21 cellular contexts compared by ENCODE assay signal in the genomic region with DNA sequence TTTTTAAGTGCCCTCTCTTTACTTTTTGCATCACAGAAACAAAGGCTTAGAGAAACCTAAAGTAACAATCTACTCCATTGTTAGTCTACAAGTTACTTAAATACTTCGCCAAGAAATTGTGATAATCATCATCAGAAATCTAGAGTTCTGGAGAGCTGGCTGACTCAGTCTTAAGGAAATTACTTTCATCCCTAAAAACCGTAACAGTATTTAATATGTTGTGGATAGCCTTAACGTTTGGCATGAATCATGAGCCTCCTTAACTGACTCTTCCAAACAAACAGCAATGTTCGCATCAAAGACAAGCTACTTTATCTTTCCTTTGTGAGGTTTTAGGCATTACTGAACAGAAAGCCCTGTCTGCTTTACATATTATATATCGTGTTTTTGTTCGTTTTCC.
A peak's percentile ranks its signal among the peaks of the same experiment; 100 is the strongest.
DNase-seq lines count a peak whose midpoint lies in the region; ATAC-seq and TF ChIP-seq lines count a peak whose summit lies in the region.
"Had no signal": no experiment of that assay in that cellular context is flagged by ENCODE, and none has a peak within 500 bp of the region (broad histone marks: within the 10 kb centered on the region; RNA-seq: fewer than 3 reads in every experiment).

No MANE protein-coding gene starts in this region.

- H3K4me3 ChIP-seq in choroid plexus epithelial cell (ENCODE audit: low read depth, low read length) (no peak overlapping the region), neural progenitor cell (no peak overlapping the region), Karpas-422 (ENCODE audit: low read length) (no peak overlapping the region)
- H3K4me3 ChIP-seq: BLaER1, heart right ventricle, lower lobe of right lung, prostate gland had no signal

- no peaks in the 10 kb centered on the region for H4K20me1 ChIP-seq in neural progenitor cell (ENCODE audit: low read depth)
- no peaks in the 10 kb centered on the region for H4K20me1 ChIP-seq in Karpas-422 (ENCODE audit: insufficient read depth, low read depth, low read length)
- H4K20me1 ChIP-seq: BLaER1 had no signal

- no peaks in the 10 kb centered on the region for H3K9me3 Mint-ChIP-seq in neural progenitor cell
- H3K9me3 Mint-ChIP-seq in Calu3 (ENCODE audit: low read depth, unreplicated experiment) = no peaks in the 10 kb centered on the region
- H3K9me3 Mint-ChIP-seq: activated B cell treated with CpG ODN at 0.5 μM for 24 hours; activated CD8-positive, alpha-beta T cell treated with anti-CD3 and anti-CD28 coated beads for 36 hours; activated naive CD4-positive, alpha-beta T cell treated with anti-CD3 and anti-CD28 coated beads, Interleukin-2, amount 50 U/mL, for 72 hours; activated T-cell treated with anti-CD3 and anti-CD28 coated beads, Interleukin-2, amount 50 U/mL, for 4 hours; naive B cell had no signal

- CTCF ChIA-PET in Calu3 (lab: Charles Lee) = interaction anchor here (0.6 to 1.5 kb wide), 6 partner anchors 63 to 276 kb away, joined by 3 to 9 read pairs (median 6); no protein-coding TSS in a partner anchor

- no TSS peak for BruUV-seq in Calu3 (replicated peaks; lab: Mats Ljungman, UMichigan)

- H3K4me2 ChIP-seq in neural progenitor cell (no peak overlapping the region), Karpas-422 (ENCODE audit: low read depth, low read length, poor library complexity, severe bottlenecking) (no peak overlapping the region)
- H3K4me2 ChIP-seq: BLaER1 had no signal

- H3K4me1 Mint-ChIP-seq in neural progenitor cell (peaks cover 11% of the 10 kb centered on the region), Calu3 (ENCODE audit: low read depth, unreplicated experiment) (no peaks in the 10 kb centered on the region)
- H3K4me1 Mint-ChIP-seq: activated B cell treated with CpG ODN at 0.5 μM for 24 hours, naive B cell, T-helper 17 cell had no signal

- DNase-seq in COLO829 (ENCODE audit: low spot score) (peak; percentile 4), M059J (ENCODE audit: low read depth) (peak; percentile 73), choroid plexus epithelial cell (ENCODE audit: low read depth) (peak; percentile 15), neural progenitor cell (ENCODE audit: low spot score) (no peak), Karpas-422 (no peak), Calu3 (no peak)
- no peak for DNase-seq in stimulated activated CD4-positive, alpha-beta T cell treated with anti-CD3 and anti-CD28 coated beads, Interleukin-1b, Interleukin-23, amount 100 ng/mL, for 48 hours
- DNase-seq: activated B cell treated with CpG ODN at 0.5 μM for 24 hours; activated CD8-positive, alpha-beta T cell treated with anti-CD3 and anti-CD28 coated beads for 36 hours; activated T-cell treated with anti-CD3 and anti-CD28 coated beads, Interleukin-2, amount 50 U/mL, for 4 hours; heart right ventricle; KG1; lower lobe of right lung; naive B cell; NCI-H2107; stimulated activated CD8-positive, alpha-beta memory T cell treated with anti-CD3 and anti-CD28 coated beads, Interleukin-4, amount 100 ng/mL, for 48 hours; T-helper 17 cell had no signal

- H3K9me3 ChIP-seq in neural progenitor cell (ENCODE audit: low read depth) = no peaks in the 10 kb centered on the region
- no peaks in the 10 kb centered on the region for H3K9me3 ChIP-seq in Karpas-422 (ENCODE audit: low read length)
- H3K9me3 ChIP-seq: BLaER1, heart right ventricle, lower lobe of right lung, prostate gland had no signal

- no peak overlapping the region for H3K9ac ChIP-seq in neural progenitor cell
- no peak overlapping the region for H3K9ac ChIP-seq in Karpas-422 (ENCODE audit: low read length)
- H3K9ac ChIP-seq: BLaER1 had no signal

- H3F3A ChIP-seq in neural progenitor cell (ENCODE audit: low read depth) = peaks cover 7% of the 10 kb centered on the region

- H3K27me3 Mint-ChIP-seq in neural progenitor cell (ENCODE audit: insufficient read depth, low read depth) (no peaks in the 10 kb centered on the region), Calu3 (ENCODE audit: unreplicated experiment) (no peaks in the 10 kb centered on the region)
- H3K27me3 Mint-ChIP-seq: activated B cell treated with CpG ODN at 0.5 μM for 24 hours; activated CD8-positive, alpha-beta T cell treated with anti-CD3 and anti-CD28 coated beads for 36 hours; naive B cell; T-helper 17 cell had no signal

- no peak overlapping the region for H3K4me3 Mint-ChIP-seq in neural progenitor cell
- H3K4me3 Mint-ChIP-seq in Calu3 (ENCODE audit: low read depth, unreplicated experiment) = no peak overlapping the region
- H3K4me3 Mint-ChIP-seq: activated B cell treated with CpG ODN at 0.5 μM for 24 hours; activated CD8-positive, alpha-beta T cell treated with anti-CD3 and anti-CD28 coated beads for 36 hours; activated T-cell treated with anti-CD3 and anti-CD28 coated beads, Interleukin-2, amount 50 U/mL, for 4 hours; naive B cell; T-helper 17 cell had no signal

- H3K27ac Mint-ChIP-seq in neural progenitor cell = no peak overlapping the region
- no peak overlapping the region for H3K27ac Mint-ChIP-seq in Calu3 (ENCODE audit: unreplicated experiment)
- H3K27ac Mint-ChIP-seq: activated B cell treated with CpG ODN at 0.5 μM for 24 hours; activated CD8-positive, alpha-beta T cell treated with anti-CD3 and anti-CD28 coated beads for 36 hours; T-helper 17 cell had no signal

- intact Hi-C loops in Calu3 (cut with micrococcal nuclease; ENCODE audit: unreplicated experiment) = loop anchor here (5.0 kb wide), 1 partner anchor 128 kb away; a partner anchor contains a TSS

- H3K27ac ChIP-seq in neural progenitor cell (peak overlapping the region; percentile 27), Karpas-422 (ENCODE audit: low read length) (no peak overlapping the region)
- H3K27ac ChIP-seq: BLaER1, heart right ventricle, lower lobe of right lung, prostate gland had no signal

- H3K27me3 ChIP-seq in neural progenitor cell (no peaks in the 10 kb centered on the region), Karpas-422 (ENCODE audit: low read length) (no peaks in the 10 kb centered on the region)
- H3K27me3 ChIP-seq: BLaER1, heart right ventricle had no signal

- H3K79me2 ChIP-seq in neural progenitor cell (ENCODE audit: low read depth) (no peaks in the 10 kb centered on the region), Karpas-422 (ENCODE audit: low read length) (peaks cover 4% of the 10 kb centered on the region; the same call in 1 of the 2 replicates)

- H3K9me2 ChIP-seq in Karpas-422 (replicated peaks; ENCODE audit: insufficient read depth, low read length) = no peaks in the 10 kb centered on the region

- H3K36me3 ChIP-seq in neural progenitor cell (peaks cover 55% of the 10 kb centered on the region), Karpas-422 (ENCODE audit: insufficient read depth, low read length) (peaks cover 63% of the 10 kb centered on the region; the same call in 1 of the 2 replicates)
- H3K36me3 ChIP-seq: prostate gland had no signal

- H3K4me1 ChIP-seq in neural progenitor cell (no peaks in the 10 kb centered on the region), Karpas-422 (ENCODE audit: low read length) (no peaks in the 10 kb centered on the region)
- H3K4me1 ChIP-seq: BLaER1, heart right ventricle, lower lobe of right lung, prostate gland had no signal

- no peak overlapping the region for H2AFZ ChIP-seq in neural progenitor cell (replicated peaks)
- no peak overlapping the region for H2AFZ ChIP-seq in Karpas-422 (ENCODE audit: low read length)

- H3K36me3 Mint-ChIP-seq in neural progenitor cell (peaks cover 10% of the 10 kb centered on the region), Calu3 (ENCODE audit: insufficient read depth, unreplicated experiment) (peaks cover 20% of the 10 kb centered on the region)
- H3K36me3 Mint-ChIP-seq: activated naive CD4-positive, alpha-beta T cell treated with anti-CD3 and anti-CD28 coated beads, Interleukin-2, amount 50 U/mL, for 72 hours had no signal

- ATAC-seq in GM19452 (IDR thresholded peaks at IDR 0.05; ENCODE audit: unreplicated experiment) = no peak
- ATAC-seq: activated naive CD4-positive, alpha-beta T cell treated with anti-CD3 and anti-CD28 coated beads, Interleukin-2, amount 50 U/mL, for 72 hours; activated T-cell treated with anti-CD3 and anti-CD28 coated beads, Interleukin-2, amount 50 U/mL, for 4 hours; heart right ventricle; lower lobe of right lung; T-helper 17 cell had no signal

- TF ChIP-seq CTCF in choroid plexus epithelial cell (conservative IDR thresholded peaks at IDR 0.05; ENCODE audit: low read depth, low read length) = no peak
- TF ChIP-seq CTCF in neural progenitor cell (IDR thresholded peaks at IDR 0.05) = no peak
- no peak for TF ChIP-seq CTCF in Calu3 (IDR thresholded peaks at IDR 0.05; ENCODE audit: unreplicated experiment)

Comparison
In these comparisons a context has a peak if more than half of its experiments do, and no peak if none do; other contexts are left out.
1. DNase-seq: peak in COLO829 (single experiment), M059J (single experiment) and choroid plexus epithelial cell (single experiment); none in neural progenitor cell (single experiment), Karpas-422 (single experiment), stimulated activated CD4-positive, alpha-beta T cell treated with anti-CD3 and anti-CD28 coated beads, Interleukin-1b, Interleukin-23, amount 100 ng/mL, for 48 hours (single experiment) and Calu3 (single experiment).